8 cellular contexts compared by ENCODE assay signal in the genomic region with DNA sequence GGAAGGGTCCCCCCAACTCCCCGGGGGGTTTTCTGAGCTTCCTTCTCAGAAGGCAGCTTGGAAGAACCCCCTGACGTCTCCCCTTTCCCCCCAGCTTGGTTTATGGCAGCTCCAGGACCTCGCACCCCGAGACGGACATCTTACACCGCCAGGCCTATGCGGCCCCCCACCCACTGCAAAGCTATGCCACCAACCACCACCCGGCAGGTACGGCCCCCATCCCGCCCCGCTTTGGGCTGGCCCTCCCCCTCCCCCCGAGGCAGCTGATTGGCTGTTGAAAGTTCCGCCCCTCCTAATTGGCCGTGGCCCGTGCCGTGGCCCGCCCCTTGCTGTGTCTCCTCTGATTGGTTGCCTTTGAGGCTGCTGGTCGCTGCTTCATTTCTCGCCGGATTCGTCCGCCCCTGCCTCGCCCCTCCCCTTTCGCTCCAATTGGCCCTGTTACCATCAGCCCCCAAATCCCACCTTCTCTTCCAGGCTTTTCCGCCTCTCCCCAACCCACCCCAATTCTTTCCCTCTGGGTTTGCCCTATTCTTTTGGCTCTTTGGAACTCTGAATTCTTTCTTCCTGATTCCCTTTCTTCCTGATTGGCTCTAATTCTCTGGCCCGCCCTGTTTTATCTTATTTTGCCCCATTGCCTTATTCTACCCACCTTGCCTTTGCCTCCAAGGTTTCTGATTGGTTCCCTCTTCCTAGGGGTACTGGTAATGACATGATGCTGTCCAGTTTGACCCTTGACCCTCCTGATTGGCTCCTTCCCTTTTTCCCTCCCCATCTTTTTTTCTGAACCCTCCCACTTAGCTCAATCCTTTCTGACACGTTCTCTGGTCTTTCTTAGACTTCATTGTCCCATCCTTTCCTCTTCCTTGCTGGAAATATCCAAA. TPM values are rescaled to one million over a fixed set of nuclear protein-coding genes. Genes with fewer than 3 reads are reported as not detected.
DNase-seq lines count a peak whose midpoint lies in the region; ATAC-seq and TF ChIP-seq lines count a peak whose summit lies in the region.

No MANE protein-coding gene starts in this region.

- ATAC-seq in HG02763 (IDR thresholded peaks at IDR 0.05; ENCODE audit: unreplicated experiment) (peak; percentile 37), GM21825 (IDR thresholded peaks at IDR 0.05; ENCODE audit: unreplicated experiment) (no peak)
- peak; percentile 60 for ATAC-seq in activated CD4-positive, alpha-beta T cell treated with anti-CD3 and anti-CD28 coated beads for 36 hours

- H3K9me3 Mint-ChIP-seq in activated CD4-positive, alpha-beta T cell treated with anti-CD3 and anti-CD28 coated beads for 36 hours (ENCODE audit: low read depth): no peaks in the 10 kb centered on the region
- no peaks in the 10 kb centered on the region for H3K9me3 Mint-ChIP-seq in chondrocyte (ENCODE audit: low read depth)

- H3K4me3 Mint-ChIP-seq in activated CD4-positive, alpha-beta T cell treated with anti-CD3 and anti-CD28 coated beads for 36 hours: peak overlapping the region; percentile 79
- H3K4me3 Mint-ChIP-seq in chondrocyte (ENCODE audit: unreplicated experiment): peak overlapping the region; percentile 83

- CTCF ChIA-PET in activated CD4-positive, alpha-beta T cell treated with anti-CD3 and anti-CD28 coated beads for 36 hours (lab: Charles Lee): interaction anchor here (0.7 to 1.3 kb wide), 8 partner anchors 12 to 97 kb away, joined by 3 to 6 read pairs (median 4); partner anchors contain the start of genes NOSIP, PRMT1, PRRG2 and RPS11

- peak overlapping the region; percentile 84 for H3K27ac Mint-ChIP-seq in activated CD4-positive, alpha-beta T cell treated with anti-CD3 and anti-CD28 coated beads for 36 hours
- peak overlapping the region; percentile 94 for H3K27ac Mint-ChIP-seq in chondrocyte (ENCODE audit: unreplicated experiment)

- POLR2A ChIA-PET in activated CD4-positive, alpha-beta T cell treated with anti-CD3 and anti-CD28 coated beads for 36 hours (lab: Charles Lee): interaction anchor here (0.6 to 1.0 kb wide), 2 partner anchors 42 to 47 kb away, joined by 4 read pairs; partner anchors contain the start of gene RRAS

- H3K4me1 Mint-ChIP-seq in activated CD4-positive, alpha-beta T cell treated with anti-CD3 and anti-CD28 coated beads for 36 hours: peaks cover 24% of the 10 kb centered on the region
- H3K4me1 Mint-ChIP-seq in chondrocyte (ENCODE audit: low read depth): peaks cover 25% of the 10 kb centered on the region

- H3K4me3 ChIP-seq in GM12864 (ENCODE audit: low read depth, low read length): peak overlapping the region; percentile 71

- TF ChIP-seq CTCF in GM12864 (IDR thresholded peaks at IDR 0.05; ENCODE audit: low read depth, low read length, missing control alignments): no peak
- no peak for TF ChIP-seq CTCF in chondrocyte (IDR thresholded peaks at IDR 0.05)

- intact Hi-C loops in activated CD4-positive, alpha-beta T cell treated with anti-CD3 and anti-CD28 coated beads for 36 hours (cut with DNase I, micrococcal nuclease): loop anchor here (1.0 to 5.0 kb wide), 11 partner anchors 47 to 601 kb away; partner anchors contain the start of genes PNKP (in 2 of the 2), RRAS (in 2 of the 2), FUZ (in 1 of the 2) and GYS1 (in 1 of the 2)

- DNase-seq in GM12864 (ENCODE audit: low read depth): peak; percentile 76
- DNase-seq in NCI-H2227 (lab: John Stamatoyannopoulos, UW; ENCODE audit: unreplicated experiment): peak; percentile 91
- peak; percentile 97 for DNase-seq in activated CD4-positive, alpha-beta T cell treated with anti-CD3 and anti-CD28 coated beads for 36 hours
- peak; percentile 97 for DNase-seq in chondrocyte (ENCODE audit: low spot score)
- DNase-seq in kidney glomerular epithelial cell (lab: John Stamatoyannopoulos, UW): peak; percentile 92
- DNase-seq in stimulated activated CD4-positive, alpha-beta T cell treated with anti-CD3 and anti-CD28 coated beads, Interleukin-15, amount 100 ng/mL, for 1 hour (ENCODE audit: low read depth in 1 of 2, low spot score in 1 of 2): peak; percentile 83 to 89

- peaks cover 26% of the 10 kb centered on the region for H3K36me3 Mint-ChIP-seq in activated CD4-positive, alpha-beta T cell treated with anti-CD3 and anti-CD28 coated beads for 36 hours (ENCODE audit: low read depth)
- peaks cover 13% of the 10 kb centered on the region for H3K36me3 Mint-ChIP-seq in chondrocyte (ENCODE audit: low read depth)

- no peaks in the 10 kb centered on the region for H3K27me3 Mint-ChIP-seq in activated CD4-positive, alpha-beta T cell treated with anti-CD3 and anti-CD28 coated beads for 36 hours
- no peaks in the 10 kb centered on the region for H3K27me3 Mint-ChIP-seq in chondrocyte (ENCODE audit: low read depth)

RNA-seq across cellular contexts. Expression of gene PRR12, which starts 2.5 kb away (rescaled TPM):
- 10 to 100 TPM; 21.0 to 22.7 TPM for total RNA-seq in activated CD4-positive, alpha-beta T cell treated with anti-CD3 and anti-CD28 coated beads for 36 hours
- total RNA-seq in chondrocyte: 23.8 to 33.9 TPM (median 28.1 TPM) in 3 replicates

RNA-seq across cellular contexts. Expression of gene PRRG2, which starts 12.4 kb away (rescaled TPM):
- total RNA-seq in activated CD4-positive, alpha-beta T cell treated with anti-CD3 and anti-CD28 coated beads for 36 hours: 1 to 10 TPM in 1 of 2 experiments, under 1 TPM in 1; 0.81 to 1.6 TPM
- total RNA-seq in chondrocyte: 0.17 to 0.56 TPM (median 0.39 TPM) in 3 replicates

RNA-seq across cellular contexts. Expression of gene NOSIP, which starts 13.1 kb away (rescaled TPM):
- 10 to 100 TPM; 71.4 to 73.1 TPM for total RNA-seq in activated CD4-positive, alpha-beta T cell treated with anti-CD3 and anti-CD28 coated beads for 36 hours
- 41.0 to 47.0 TPM (median 46.5 TPM) in 3 replicates for total RNA-seq in chondrocyte

RNA-seq across cellular contexts. Expression of gene RRAS, which starts 46.5 kb away (rescaled TPM):
- 10 to 100 TPM in 1 of 2 experiments, 1 to 10 TPM in 1; 9.7 to 11.7 TPM for total RNA-seq in activated CD4-positive, alpha-beta T cell treated with anti-CD3 and anti-CD28 coated beads for 36 hours
- 61.7 to 113 TPM (median 104 TPM) in 3 replicates for total RNA-seq in chondrocyte

RNA-seq across cellular contexts. Expression of gene SCAF1, which starts 48.5 kb away (rescaled TPM):
- 10 to 100 TPM; 43.3 to 64.0 TPM for total RNA-seq in activated CD4-positive, alpha-beta T cell treated with anti-CD3 and anti-CD28 coated beads for 36 hours
- 76.3 to 79.0 TPM (median 77.3 TPM) in 3 replicates for total RNA-seq in chondrocyte
